27 cellular contexts compared by ENCODE assay signal in genomic region chr15:92725171-92725570, GRCh38.
"Had no signal": no experiment of that assay in that cellular context is flagged by ENCODE, and none has a peak within 500 bp of the region (broad histone marks: within the 10 kb centered on the region; RNA-seq: fewer than 3 reads in every experiment).

No MANE protein-coding gene starts in this region.

- H3K4me3 ChIP-seq: body of pancreas, cardiac muscle cell, colonic mucosa, dorsolateral prefrontal cortex, esophagus muscularis mucosa, gastrocnemius medialis, hepatocyte, spleen, tibial nerve had no signal

- H3K27ac Mint-ChIP-seq: activated naive CD8-positive, alpha-beta T cell; memory B cell; naive thymus-derived CD4-positive, alpha-beta T cell had no signal

- H3K36me3 ChIP-seq: cardiac muscle cell, colonic mucosa, esophagus muscularis mucosa, gastrocnemius medialis, spleen, tibial nerve had no signal

- H3K27me3 Mint-ChIP-seq: activated naive CD8-positive, alpha-beta T cell had no signal

- H3K4me3 Mint-ChIP-seq: activated naive CD8-positive, alpha-beta T cell; memory B cell had no signal

- FAIRE-seq: endothelial cell of umbilical vein had no signal

- DNase-seq: activated CD4-positive, alpha-beta T cell treated with anti-CD3 and anti-CD28 coated beads for 48 hours; activated CD4-positive, alpha-beta T cell treated with anti-CD3 and anti-CD28 coated beads, Interleukin-2, amount 50 U/mL, for 48 hours; activated CD8-positive, alpha-beta memory T cell treated with anti-CD3 and anti-CD28 coated beads for 24 hours; activated effector memory CD4-positive, alpha-beta T cell treated with Interleukin-2 at 50 U/mL for 16 hours; activated naive CD4-positive, alpha-beta T cell treated with Interleukin-2 at 50 U/mL for 16 hours; anterior cingulate cortex; body of pancreas; cerebellar nuclear complex; colonic mucosa; dorsolateral prefrontal cortex; effector memory CD4-positive, alpha-beta T cell; gastrocnemius medialis; glutamatergic neuron; islet precursor cell; midbrain; naive thymus-derived CD4-positive, alpha-beta T cell; nucleus accumbens; right cardiac atrium; spleen; stimulated activated naive CD4-positive, alpha-beta T cell treated with Interleukin-2 at 50 U/mL for 16 hours had no signal

- H3K27me3 ChIP-seq: body of pancreas, cardiac muscle cell, colonic mucosa, dorsolateral prefrontal cortex, esophagus muscularis mucosa, gastrocnemius medialis, hepatocyte, spleen, tibial nerve had no signal

- ATAC-seq: body of pancreas; gastrocnemius medialis; naive thymus-derived CD4-positive, alpha-beta T cell; right cardiac atrium had no signal
